Comparison of ENCODE assay signal across 19 cellular contexts in the genomic region with DNA sequence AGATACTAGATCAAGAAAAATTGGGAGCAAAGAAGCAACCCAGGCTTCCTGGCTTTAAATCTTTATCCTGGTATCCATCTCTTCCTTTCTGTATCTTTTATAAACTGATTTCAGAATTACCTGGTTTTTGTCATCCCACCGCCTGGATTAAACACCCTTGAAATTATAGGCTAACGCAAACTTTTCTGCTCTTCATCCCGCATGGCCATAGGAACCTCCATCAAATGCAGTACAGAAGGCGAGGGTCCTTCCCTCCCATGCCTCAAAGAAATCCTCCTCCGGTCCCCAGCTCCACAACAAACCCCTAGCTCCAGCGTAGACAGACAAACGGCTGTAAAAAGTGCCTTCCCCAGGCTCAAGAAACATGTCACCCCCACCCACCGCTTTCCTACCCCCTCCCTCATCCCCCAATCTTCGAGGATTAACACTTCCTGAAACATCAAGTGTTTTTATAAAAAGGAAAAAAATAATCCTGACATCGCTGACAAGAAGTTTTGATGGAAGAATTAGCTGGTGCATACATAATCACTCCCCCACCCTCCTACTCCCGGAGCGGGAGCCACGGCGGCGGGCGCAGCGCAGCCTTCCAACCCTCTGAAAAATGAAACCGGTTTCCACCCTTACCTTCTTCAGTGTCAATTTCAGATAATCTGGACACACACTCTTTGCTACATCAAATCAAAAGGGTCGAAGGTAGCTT. TPM values are rescaled to one million over a fixed set of nuclear protein-coding genes. Genes with fewer than 3 reads are reported as not detected.
DNase-seq lines count a peak whose midpoint lies in the region; ATAC-seq and TF ChIP-seq lines count a peak whose summit lies in the region.
"Had no signal": no experiment of that assay in that cellular context is flagged by ENCODE, and none has a peak within 500 bp of the region (broad histone marks: within the 10 kb centered on the region; RNA-seq: fewer than 3 reads in every experiment).

No MANE protein-coding gene starts in this region.

- no peak for ATAC-seq in activated naive CD8-positive, alpha-beta T cell treated with anti-CD3 and anti-CD28 coated beads, Interleukin-2, amount 50 U/mL, for 24 hours
- ATAC-seq in foreskin keratinocyte: no peak
- no peak for ATAC-seq in GM21825 (IDR thresholded peaks at IDR 0.05; ENCODE audit: unreplicated experiment)
- ATAC-seq: heart right ventricle had no signal

- peaks cover 2% of the 10 kb centered on the region for H3K36me3 Mint-ChIP-seq in activated naive CD8-positive, alpha-beta T cell treated with anti-CD3 and anti-CD28 coated beads, Interleukin-2, amount 50 U/mL, for 24 hours (ENCODE audit: low read depth)
- H3K36me3 Mint-ChIP-seq in nephron progenitor cell (ENCODE audit: low read depth): no peaks in the 10 kb centered on the region

- H3K27me3 Mint-ChIP-seq in activated naive CD8-positive, alpha-beta T cell treated with anti-CD3 and anti-CD28 coated beads, Interleukin-2, amount 50 U/mL, for 24 hours: peaks cover 91% of the 10 kb centered on the region
- peaks cover 100% of the 10 kb centered on the region for H3K27me3 Mint-ChIP-seq in nephron progenitor cell (ENCODE audit: low read depth, poor library complexity)

- H3K27me3 ChIP-seq in foreskin keratinocyte: no peaks in the 10 kb centered on the region
- H3K27me3 ChIP-seq: SJSA1 had no signal

- no peak overlapping the region for H3K27ac ChIP-seq in foreskin keratinocyte
- H3K27ac ChIP-seq: epithelial cell of prostate, heart right ventricle, SJSA1, thyroid gland, WERI-Rb-1 had no signal

- H3K4me3 Mint-ChIP-seq in activated naive CD8-positive, alpha-beta T cell treated with anti-CD3 and anti-CD28 coated beads, Interleukin-2, amount 50 U/mL, for 24 hours: no peak overlapping the region
- H3K4me3 Mint-ChIP-seq in nephron progenitor cell: peak overlapping the region; percentile 24

- TF ChIP-seq CTCF in nephron progenitor cell (IDR thresholded peaks at IDR 0.05): no peak
- no peak for TF ChIP-seq CTCF in foreskin keratinocyte (conservative IDR thresholded peaks at IDR 0.05)

- H3K9me3 Mint-ChIP-seq in activated naive CD8-positive, alpha-beta T cell treated with anti-CD3 and anti-CD28 coated beads, Interleukin-2, amount 50 U/mL, for 24 hours: no peaks in the 10 kb centered on the region
- no peaks in the 10 kb centered on the region for H3K9me3 Mint-ChIP-seq in nephron progenitor cell

- H3K27ac Mint-ChIP-seq in activated naive CD8-positive, alpha-beta T cell treated with anti-CD3 and anti-CD28 coated beads, Interleukin-2, amount 50 U/mL, for 24 hours: peak overlapping the region; percentile 5
- no peak overlapping the region for H3K27ac Mint-ChIP-seq in nephron progenitor cell

- DNase-seq in NCI-H146 (lab: John Stamatoyannopoulos, UW) (peak; percentile 55), NCI-H146 treated with DMSO at 0.1 percent for 48 hours (lab: John Stamatoyannopoulos, UW; ENCODE audit: unreplicated experiment) (no peak), ELF-1 (ENCODE audit: low read depth, low spot score) (peak; percentile 18), nephron progenitor cell (no peak), foreskin keratinocyte (no peak), UCSD-AML1 (lab: John Stamatoyannopoulos, UW; ENCODE audit: unreplicated experiment) (no peak)
- DNase-seq in activated naive CD8-positive, alpha-beta T cell treated with anti-CD3 and anti-CD28 coated beads, Interleukin-2, amount 50 U/mL, for 24 hours: no peak
- DNase-seq: activated CD8-positive, alpha-beta memory T cell treated with anti-CD3 and anti-CD28 coated beads, Interleukin-2, amount 50 U/mL, for 48 hours; amniotic stem cell; heart right ventricle; kidney glomerular epithelial cell; stimulated activated CD4-positive, alpha-beta T cell treated with anti-CD3 and anti-CD28 coated beads, Interleukin-2, amount 100 ng/mL, for 24 hours; thyroid gland; WERI-Rb-1 had no signal

- H3K4me1 ChIP-seq in foreskin keratinocyte: peaks cover 5% of the 10 kb centered on the region

- peaks cover 42% of the 10 kb centered on the region for H3K4me1 Mint-ChIP-seq in activated naive CD8-positive, alpha-beta T cell treated with anti-CD3 and anti-CD28 coated beads, Interleukin-2, amount 50 U/mL, for 24 hours
- peaks cover 47% of the 10 kb centered on the region for H3K4me1 Mint-ChIP-seq in nephron progenitor cell

RNA-seq across cellular contexts. Expression of a gene that starts 7.6 kb away (rescaled TPM):
- 6.2 and 7.0 TPM in 2 replicates for total RNA-seq in foreskin keratinocyte
- polyA plus RNA-seq in foreskin keratinocyte: 5.9 and 6.5 TPM in 2 replicates
- total RNA-seq: cerebellum, renal cortical epithelial cell had no signal

RNA-seq across cellular contexts. Expression of a gene that starts 9.8 kb away (rescaled TPM):
- 1.1 and 1.4 TPM in 2 replicates for total RNA-seq in foreskin keratinocyte
- polyA plus RNA-seq in foreskin keratinocyte: 1.1 and 1.9 TPM in 2 replicates
- total RNA-seq: cerebellum, renal cortical epithelial cell had no signal
- polyA plus RNA-seq: heart right ventricle had no signal

Comparison
In these comparisons a context has a peak if more than half of its experiments do, and no peak if none do; other contexts are left out.
1. DNase-seq: peak in NCI-H146 (single experiment) and ELF-1 (single experiment); none in NCI-H146 treated with DMSO at 0.1 percent for 48 hours (single experiment), activated naive CD8-positive, alpha-beta T cell treated with anti-CD3 and anti-CD28 coated beads, Interleukin-2, amount 50 U/mL, for 24 hours (single experiment), nephron progenitor cell (single experiment), foreskin keratinocyte (0 of 2) and UCSD-AML1 (single experiment).